9 cellular contexts compared by ENCODE assay signal in genomic region chr10:112565434-112566053, GRCh38.
DNase-seq lines count a peak whose midpoint lies in the region; ATAC-seq, FAIRE-seq and TF ChIP-seq lines count a peak whose summit lies in the region.
"Had no signal": no experiment of that assay in that cellular context is flagged by ENCODE, and none has a peak within 500 bp of the region (broad histone marks: within the 10 kb centered on the region; RNA-seq: fewer than 3 reads in every experiment).

No MANE protein-coding gene starts in this region.

- no peaks in the 10 kb centered on the region for H3K27me3 ChIP-seq in stomach
- H3K27me3 ChIP-seq: SJSA1 had no signal

- no peak for FAIRE-seq in D721Med (lab: Jason Lieb, UNC)

- H3K27ac Mint-ChIP-seq in HFFc6: no peak overlapping the region

- no peaks in the 10 kb centered on the region for H3K9me3 ChIP-seq in stomach
- H3K9me3 ChIP-seq: SJSA1 had no signal

- peaks cover 0 to 20% (median 9%) of the 10 kb centered on the region in 4 donors for H3K4me1 ChIP-seq in stomach

- TF ChIP-seq CTCF in D721Med (IDR thresholded peaks at IDR 0.05; ENCODE audit: insufficient read depth, missing control alignments) (peak; percentile 92), HFFc6 (IDR thresholded peaks at IDR 0.05) (peak; percentile 85), astrocyte of the cerebellum (IDR thresholded peaks at IDR 0.05; ENCODE audit: low read depth, low read length, missing control alignments) (peak; percentile 77), stomach (IDR thresholded peaks at IDR 0.05) (peak in 5 of 7 experiments; percentile 17 to 53 (median 40))

- H3K9me3 Mint-ChIP-seq in HFFc6: no peaks in the 10 kb centered on the region

- no peak overlapping the region for H3K27ac ChIP-seq in stomach
- H3K27ac ChIP-seq: SJSA1 had no signal

- TF ChIP-seq POLR2A in stomach (IDR thresholded peaks at IDR 0.05): no peak

- 45 to 54% (median 52%) methylated on average over 4 of the region's 4 CpGs for WGBS in stomach, 5 donors

- H3K4me1 Mint-ChIP-seq in HFFc6 (ENCODE audit: low read depth): peaks cover 21% of the 10 kb centered on the region

- no peaks in the 10 kb centered on the region for H3K36me3 ChIP-seq in stomach
- H3K36me3 ChIP-seq: SJSA1 had no signal

- ATAC-seq in HG02840 (IDR thresholded peaks at IDR 0.05; ENCODE audit: low FRiP score, unreplicated experiment) (no peak), HG02973 (IDR thresholded peaks at IDR 0.05; ENCODE audit: unreplicated experiment) (no peak)

- H3K27me3 Mint-ChIP-seq in HFFc6 (ENCODE audit: insufficient read depth): no peaks in the 10 kb centered on the region; the same call in 1 of the 2 replicates

- no peak overlapping the region for H3K4me3 Mint-ChIP-seq in HFFc6

- DNase-seq in D721Med (ENCODE audit: insufficient read length, low spot score) (no peak), HFFc6 (peak; percentile 73), NCI-H460 (ENCODE audit: extremely low read depth, low read depth) (peak; percentile 78), astrocyte of the cerebellum (ENCODE audit: low read depth) (peak; percentile 61), iPS DF 19.7 (ENCODE audit: low read depth, low spot score) (peak; percentile 15), stomach (peak; percentile 30)

- no peaks in the 10 kb centered on the region for H3K36me3 Mint-ChIP-seq in HFFc6 (ENCODE audit: low read depth)

- in situ Hi-C loops in astrocyte of the cerebellum (cut with HindIII; ENCODE audit: low sequenced_read_pairs): loop anchor here (25.0 kb wide), 1 partner anchor 572 kb away; no protein-coding TSS in a partner anchor

- intact Hi-C loops in stomach (cut with DNase I; ENCODE audit: low total_unique reads): no loop called here

- H3K4me3 ChIP-seq in astrocyte of the cerebellum (ENCODE audit: low read depth, low read length) (no peak overlapping the region), stomach (no peak overlapping the region)
- H3K4me3 ChIP-seq: SJSA1 had no signal

- TF ChIP-seq EP300 in stomach (IDR thresholded peaks at IDR 0.05): no peak

Comparison
In these comparisons a context has a peak if more than half of its experiments do, and no peak if none do; other contexts are left out.
1. CTCF ChIP-seq: peak in every context shown above with its lines; median percentile 92 in D721Med; 85 in HFFc6; 77 in astrocyte of the cerebellum; 40 in stomach.